ENCODE assay signal across 12 cellular contexts in genomic region chr15:51600114-51600513, GRCh38. TPM values are rescaled to one million over a fixed set of nuclear protein-coding genes. Genes with fewer than 3 reads are reported as not detected.
A peak's percentile ranks its signal among the peaks of the same experiment; 100 is the strongest.
DNase-seq lines count a peak whose midpoint lies in the region; ATAC-seq, FAIRE-seq and TF ChIP-seq lines count a peak whose summit lies in the region.
"Had no signal": no experiment of that assay in that cellular context is flagged by ENCODE, and none has a peak within 500 bp of the region (broad histone marks: within the 10 kb centered on the region; RNA-seq: fewer than 3 reads in every experiment).

No MANE protein-coding gene starts in this region.

- no peak for DNase-seq in HepG2 (ENCODE audit: low spot score)
- no peak for DNase-seq in right lobe of liver
- peak; percentile 43 for DNase-seq in IMR-90
- peak; percentile 88 for DNase-seq in mammary epithelial cell
- peak in 1 of 2 donors; percentile 17 for DNase-seq in stimulated activated naive CD8-positive, alpha-beta T cell treated with anti-CD3 and anti-CD28 coated beads, Interleukin-15, amount 100 ng/mL, for 72 hours
- no peak for DNase-seq in D341Med (ENCODE audit: low spot score)
- DNase-seq in WERI-Rb-1, result no peak
- DNase-seq: NCI-H1694 treated with DMSO at 0.1 percent for 48 hours, T-helper 17 cell, tibial artery had no signal

- intact Hi-C loops in HepG2 (cut with micrococcal nuclease; ENCODE audit: unreplicated experiment) (no loop called here), right lobe of liver (cut with DNase I) (no loop called here), IMR-90 (cut with micrococcal nuclease) (no loop called here), mammary epithelial cell (cut with micrococcal nuclease) (no loop called here)

- in situ Hi-C loops in HepG2 (cut with HindIII; ENCODE audit: extremely low pct_ligation_motif_present, low pct_unique_long_range_greater_than_20kb) (no loop called here), IMR-90 (cut with MboI; ENCODE audit: low sequenced_read_pairs) (no loop called here), mammary epithelial cell (cut with MboI; ENCODE audit: low sequenced_read_pairs in 2 of 2) (no loop called here)

- WGBS in HepG2 (ENCODE audit: low lambda C conversion rate), result 87% methylated on average over 1 of the region's 1 CpG
- no CpG with 5 or more reads among the region's 1 CpG for WGBS in right lobe of liver (ENCODE audit: insufficient coverage, low coverage, low lambda C conversion rate, missing lambda C conversion rate)
- no CpG with 5 or more reads among the region's 1 CpG for WGBS in IMR-90 (ENCODE audit: extremely low coverage in 2 of 2, insufficient read length in 1 of 2), 2 experiments
- 70% methylated on average over 1 of the region's 1 CpG for WGBS in mammary epithelial cell (ENCODE audit: low coverage, missing lambda C conversion rate)

- TF ChIP-seq POLR2A in HepG2 (IDR thresholded peaks at IDR 0.05; ENCODE audit: insufficient read depth in 1 of 2, low read depth in 2 of 2, low read length in 2 of 2), result no peak
- TF ChIP-seq POLR2A in right lobe of liver (IDR thresholded peaks at IDR 0.05), result no peak
- TF ChIP-seq POLR2A in IMR-90 (IDR thresholded peaks at IDR 0.05; ENCODE audit: low read depth, low read length), result no peak

- H3K9me3 Mint-ChIP-seq in stimulated activated naive CD8-positive, alpha-beta T cell treated with anti-CD3 and anti-CD28 coated beads, Interleukin-15, amount 100 ng/mL, for 72 hours, result no peaks in the 10 kb centered on the region

- H3K14ac ChIP-seq in IMR-90 (replicated peaks; ENCODE audit: low read depth, low read length), result no peak overlapping the region

- H3K4me3 ChIP-seq in HepG2 (replicated peaks in 1 of 3; ENCODE audit: insufficient read depth in 1 of 3, low read depth in 2 of 3, low read length in 3 of 3) (no peak overlapping the region), right lobe of liver (no peak overlapping the region), IMR-90 (ENCODE audit: insufficient read depth, low read depth, low read length) (no peak overlapping the region), mammary epithelial cell (replicated peaks in 1 of 3; ENCODE audit: insufficient read depth in 1 of 3, low read depth in 2 of 3, low read length in 3 of 3) (no peak overlapping the region), WERI-Rb-1 (ENCODE audit: low read depth, low read length) (no peak overlapping the region)
- H3K4me3 ChIP-seq: tibial artery had no signal

- H2AFZ ChIP-seq in HepG2 (ENCODE audit: low read length) (no peak overlapping the region), IMR-90 (replicated peaks; ENCODE audit: low read length, poor library complexity) (no peak overlapping the region), mammary epithelial cell (ENCODE audit: low read depth, low read length) (no peak overlapping the region)

- H2AK9ac ChIP-seq in IMR-90 (replicated peaks; ENCODE audit: low read depth, low read length, poor library complexity), result no peak overlapping the region

- H3K36me3 ChIP-seq in HepG2 (replicated peaks in 1 of 2; ENCODE audit: control insufficient read depth in 1 of 2, insufficient read depth in 2 of 2, low read length in 2 of 2) (no peaks in the 10 kb centered on the region), right lobe of liver (no peaks in the 10 kb centered on the region), IMR-90 (ENCODE audit: control insufficient read depth, insufficient read depth, low read length) (no peaks in the 10 kb centered on the region), mammary epithelial cell (ENCODE audit: insufficient read depth, low read length) (no peaks in the 10 kb centered on the region), WERI-Rb-1 (no peaks in the 10 kb centered on the region)
- H3K36me3 ChIP-seq: tibial artery had no signal

- no peak overlapping the region for H2AK5ac ChIP-seq in IMR-90 (ENCODE audit: low read depth, low read length)

- H3K27ac Mint-ChIP-seq in stimulated activated naive CD8-positive, alpha-beta T cell treated with anti-CD3 and anti-CD28 coated beads, Interleukin-15, amount 100 ng/mL, for 72 hours, result peak overlapping the region; percentile 3
- H3K27ac Mint-ChIP-seq: T-helper 17 cell had no signal

- H3K4me1 ChIP-seq in HepG2 (ENCODE audit: insufficient read depth, low read length), result no peaks in the 10 kb centered on the region
- no peaks in the 10 kb centered on the region for H3K4me1 ChIP-seq in right lobe of liver
- peaks cover 6% of the 10 kb centered on the region for H3K4me1 ChIP-seq in IMR-90 (ENCODE audit: control insufficient read depth, insufficient read depth, low read length)
- H3K4me1 ChIP-seq in mammary epithelial cell (ENCODE audit: insufficient read depth, low read length), result peaks cover 22% of the 10 kb centered on the region
- H3K4me1 ChIP-seq: tibial artery had no signal

- no peak overlapping the region for H3K56ac ChIP-seq in IMR-90 (ENCODE audit: extremely low read depth, insufficient read depth, low read length)

- H4K5ac ChIP-seq in IMR-90 (ENCODE audit: low read depth, low read length), result no peak overlapping the region

- TF ChIP-seq CTCF in HepG2 (CRISPR knock-in tag; IDR thresholded peaks at IDR 0.05), result no peak
- no peak for TF ChIP-seq CTCF in right lobe of liver (IDR thresholded peaks at IDR 0.05)
- TF ChIP-seq CTCF in IMR-90 (conservative IDR thresholded peaks at IDR 0.05; ENCODE audit: low read depth, low read length), result no peak
- TF ChIP-seq CTCF in mammary epithelial cell (conservative IDR thresholded peaks at IDR 0.05 in 1 of 2, IDR thresholded peaks at IDR 0.05 in 1 of 2; ENCODE audit: extremely low read depth in 1 of 2, insufficient read depth in 1 of 2, low read depth in 1 of 2, low read length in 2 of 2), result no peak
- no peak for TF ChIP-seq CTCF in WERI-Rb-1 (IDR thresholded peaks at IDR 0.05; ENCODE audit: low read depth, low read length)

- no peaks in the 10 kb centered on the region for H3K27me3 Mint-ChIP-seq in stimulated activated naive CD8-positive, alpha-beta T cell treated with anti-CD3 and anti-CD28 coated beads, Interleukin-15, amount 100 ng/mL, for 72 hours

- TF ChIP-seq RAD21 in HepG2 (CRISPR knock-in tag; IDR thresholded peaks at IDR 0.05), result no peak
- no peak for TF ChIP-seq RAD21 in IMR-90 (IDR thresholded peaks at IDR 0.05; ENCODE audit: low read length)

- TF ChIP-seq EP300 in HepG2 (IDR thresholded peaks at IDR 0.05; ENCODE audit: low read depth in 2 of 2, low read length in 2 of 2) (no peak), HepG2 (CRISPR knock-in tag; IDR thresholded peaks at IDR 0.05; ENCODE audit: borderline replicate concordance) (no peak)

- no peak overlapping the region for H3K18ac ChIP-seq in IMR-90 (ENCODE audit: low read depth, low read length)

- ATAC-seq in HepG2, result no peak
- ATAC-seq in right lobe of liver, result no peak
- ATAC-seq in IMR-90 (ENCODE audit: low read depth), result no peak
- ATAC-seq in stimulated activated naive CD8-positive, alpha-beta T cell treated with anti-CD3 and anti-CD28 coated beads, Interleukin-15, amount 100 ng/mL, for 72 hours, result peak; percentile 83
- no peak for ATAC-seq in HG03439 (IDR thresholded peaks at IDR 0.05; ENCODE audit: unreplicated experiment)
- ATAC-seq: T-helper 17 cell had no signal

- H2BK20ac ChIP-seq in IMR-90 (ENCODE audit: low read depth, low read length), result no peak overlapping the region

- H3K79me1 ChIP-seq in IMR-90 (ENCODE audit: low read depth in 1 of 2, low read length in 2 of 2), result peaks cover 5 to 7% of the 10 kb centered on the region in 2 experiments

- H3K4me1 Mint-ChIP-seq in stimulated activated naive CD8-positive, alpha-beta T cell treated with anti-CD3 and anti-CD28 coated beads, Interleukin-15, amount 100 ng/mL, for 72 hours, result peaks cover 9% of the 10 kb centered on the region

- POLR2A ChIA-PET in HepG2 (lab: Yijun Ruan, JAX) (no interaction called here), IMR-90 (lab: Charles Lee; ENCODE audit: unreplicated experiment) (no interaction called here)

- H4K91ac ChIP-seq in IMR-90 (ENCODE audit: insufficient read depth, low read depth, low read length), result no peak overlapping the region

- H3K4me3 Mint-ChIP-seq in stimulated activated naive CD8-positive, alpha-beta T cell treated with anti-CD3 and anti-CD28 coated beads, Interleukin-15, amount 100 ng/mL, for 72 hours, result no peak overlapping the region
- H3K4me3 Mint-ChIP-seq: T-helper 17 cell had no signal

- H3K4me2 ChIP-seq in HepG2 (ENCODE audit: low read depth, low read length) (no peak overlapping the region), IMR-90 (ENCODE audit: low read depth, low read length) (no peak overlapping the region), mammary epithelial cell (ENCODE audit: insufficient read depth, low read depth, low read length) (peak overlapping the region; percentile 50)

- dilution Hi-C loops in IMR-90 (cut with HindIII; ENCODE audit: low sequenced_read_pairs, unreplicated experiment) (no loop called here), mammary epithelial cell (cut with HindIII; ENCODE audit: low sequenced_read_pairs) (no loop called here)

- FAIRE-seq in HepG2 (lab: Jason Lieb, UNC), result no peak
- FAIRE-seq: G401.6 had no signal

- no peaks in the 10 kb centered on the region for H3K9me1 ChIP-seq in IMR-90 (ENCODE audit: insufficient read depth, low read length)

- no peak overlapping the region for H3K27ac ChIP-seq in HepG2 (ENCODE audit: extremely low read length, insufficient read depth, low read length)
- H3K27ac ChIP-seq in right lobe of liver, result no peak overlapping the region
- no peak overlapping the region for H3K27ac ChIP-seq in IMR-90 (ENCODE audit: insufficient read depth, low read length)
- no peak overlapping the region for H3K27ac ChIP-seq in mammary epithelial cell (ENCODE audit: insufficient read depth, low read depth, low read length)
- no peak overlapping the region for H3K27ac ChIP-seq in WERI-Rb-1
- H3K27ac ChIP-seq: tibial artery had no signal

- CTCF ChIA-PET in HepG2 (lab: Yijun Ruan, JAX; ENCODE audit: low intra/inter-chr PET ratio, low total read pairs), result no interaction called here
- CTCF ChIA-PET in IMR-90 (lab: Yijun Ruan, JAX), result no interaction called here
- CTCF ChIA-PET in mammary epithelial cell (lab: Charles Lee; ENCODE audit: low non-redundant PET), result no interaction called here

- H3K4ac ChIP-seq in IMR-90 (ENCODE audit: low read depth, low read length), result no peak overlapping the region

- no peaks in the 10 kb centered on the region for H4K20me1 ChIP-seq in HepG2 (ENCODE audit: insufficient read depth, low read length)
- H4K20me1 ChIP-seq in IMR-90 (ENCODE audit: insufficient read depth, low read length), result no peaks in the 10 kb centered on the region
- H4K20me1 ChIP-seq in mammary epithelial cell (ENCODE audit: insufficient read depth, low read length), result no peaks in the 10 kb centered on the region

- H3K9me3 ChIP-seq in HepG2 (ENCODE audit: low read length) (no peaks in the 10 kb centered on the region), right lobe of liver (no peaks in the 10 kb centered on the region), IMR-90 (ENCODE audit: control insufficient read depth, insufficient read depth, low read length) (no peaks in the 10 kb centered on the region), mammary epithelial cell (replicated peaks; ENCODE audit: insufficient read depth, low read length) (no peaks in the 10 kb centered on the region), WERI-Rb-1 (ENCODE audit: severe bottlenecking) (no peaks in the 10 kb centered on the region)
- H3K9me3 ChIP-seq: tibial artery had no signal

- H2BK15ac ChIP-seq in IMR-90 (ENCODE audit: low read depth, low read length), result no peak overlapping the region

- H3K23ac ChIP-seq in IMR-90 (ENCODE audit: low read depth, low read length), result no peak overlapping the region

- H3K79me2 ChIP-seq in HepG2 (ENCODE audit: insufficient read depth, low read length) (no peaks in the 10 kb centered on the region), mammary epithelial cell (ENCODE audit: insufficient read depth, low read length) (peaks cover 23% of the 10 kb centered on the region)

- BruUV-seq in HepG2 (replicated peaks; lab: Mats Ljungman, UMichigan), result no TSS peak
- BruUV-seq in IMR-90 (replicated peaks; lab: Mats Ljungman, UMichigan), result no TSS peak
- BruUV-seq in mammary epithelial cell (replicated peaks; lab: Mats Ljungman, UMichigan), result no TSS peak

- H3K27me3 ChIP-seq in HepG2 (ENCODE audit: control insufficient read depth in 1 of 2, insufficient read depth in 2 of 2, low read length in 2 of 2) (no peaks in the 10 kb centered on the region), right lobe of liver (no peaks in the 10 kb centered on the region), IMR-90 (ENCODE audit: control insufficient read depth, insufficient read depth, low read length) (no peaks in the 10 kb centered on the region), mammary epithelial cell (ENCODE audit: insufficient read depth, low read length) (no peaks in the 10 kb centered on the region), WERI-Rb-1 (ENCODE audit: insufficient read depth, low read depth, severe bottlenecking) (no peaks in the 10 kb centered on the region)
- H3K27me3 ChIP-seq: tibial artery had no signal

- no peak overlapping the region for H2BK5ac ChIP-seq in IMR-90 (ENCODE audit: low read depth, low read length, poor library complexity, severe bottlenecking)

- H4K8ac ChIP-seq in IMR-90 (ENCODE audit: low read depth in 2 of 2, low read length in 2 of 2), result no peak overlapping the region

- H2BK120ac ChIP-seq in IMR-90 (ENCODE audit: low read depth, low read length), result no peak overlapping the region

- no peak overlapping the region for H3K9ac ChIP-seq in HepG2 (ENCODE audit: insufficient read depth, low read depth, low read length)
- H3K9ac ChIP-seq in IMR-90 (ENCODE audit: low read depth, low read length), result no peak overlapping the region
- H3K9ac ChIP-seq in mammary epithelial cell (ENCODE audit: insufficient read depth, low read length), result no peak overlapping the region

RNA-seq across cellular contexts. Expression of gene DMXL2, which starts 22.5 kb away (rescaled TPM):
- total RNA-seq in HepG2 (2016; rRNA removed; fragmentation: Illumina TruSeq; extraction: Trizol) (14.4 and 15.3 TPM in 2 replicates), right lobe of liver (10 to 100 TPM in 5 of 6 experiments, 1 to 10 TPM in 1; 8.8 to 16.1 (median 12.7) TPM), IMR-90 (2012; rRNA removed) (21.9 and 34.4 TPM in 2 replicates), mammary epithelial cell (10 to 100 TPM; 18.2 to 20.7 TPM)
- total RNA-seq in HepG2 (2016; cell fraction: cytosol; rRNA removed; fragmentation: Illumina TruSeq; extraction: Trizol; ENCODE audit: low read depth), result 2.9 and 3.9 TPM in 2 replicates
- total RNA-seq in HepG2 (2016; cell fraction: insoluble cytoplasmic fraction; rRNA removed; fragmentation: Illumina TruSeq; extraction: Trizol), result 10.5 and 14.9 TPM in 2 replicates
- 3.6 and 5.3 TPM in 2 replicates for total RNA-seq in HepG2 (2016; cell fraction: membrane; rRNA removed; fragmentation: Illumina TruSeq; extraction: Trizol)
- 25.7 and 26.2 TPM in 2 replicates for total RNA-seq in HepG2 (2016; cell fraction: nucleus; rRNA removed; fragmentation: Illumina TruSeq; extraction: Trizol)
- polyA plus RNA-seq in HepG2 (2011; rRNA removed) (11.6 and 11.8 TPM in 2 replicates), IMR-90 (2012; rRNA removed) (6.9 and 9.7 TPM in 2 replicates), mammary epithelial cell (3.3 TPM)
- polyA plus RNA-seq in HepG2 (2011; cell fraction: cytosol; rRNA removed), result 2.5 and 4.5 TPM in 2 replicates
- polyA plus RNA-seq in HepG2 (2011; cell fraction: nucleus; rRNA removed), result 24.4 and 27.0 TPM in 2 replicates
- polyA plus RNA-seq in HepG2 (2012), result 9.9 and 10.4 TPM in 2 replicates
- polyA plus RNA-seq in HepG2 (2016; cell fraction: cytosol; fragmentation: Illumina TruSeq; extraction: Trizol; ENCODE audit: low read depth), result 0.51 and 0.75 TPM in 2 replicates
- polyA plus RNA-seq in HepG2 (2016; cell fraction: insoluble cytoplasmic fraction; fragmentation: Illumina TruSeq; extraction: Trizol; ENCODE audit: low read depth), result 11.1 and 13.6 TPM in 2 replicates
- polyA plus RNA-seq in HepG2 (2016; cell fraction: membrane; fragmentation: Illumina TruSeq; extraction: Trizol; ENCODE audit: low read depth), result 1.6 and 2.1 TPM in 2 replicates
- 46.6 and 53.7 TPM in 2 replicates for polyA plus RNA-seq in HepG2 (2016; cell fraction: nucleus; fragmentation: Illumina TruSeq; extraction: Trizol; ENCODE audit: insufficient read depth, low read depth)
- polyA minus RNA-seq in HepG2 (2011; rRNA and poly(A)+ RNA removed; ENCODE audit: low replicate concordance), result 7.7 and 16.1 TPM in 2 replicates
- polyA minus RNA-seq in HepG2 (2011; cell fraction: cytosol; rRNA and poly(A)+ RNA removed), result 6.0 and 11.5 TPM in 2 replicates
- polyA minus RNA-seq in HepG2 (2011; cell fraction: nucleus; rRNA and poly(A)+ RNA removed), result 31.9 and 35.7 TPM in 2 replicates
- polyA plus RNA-seq in IMR-90 (2012; cell fraction: cytosol; rRNA removed), result 1.5 and 35.0 TPM in 2 replicates
- 46.0 and 166 TPM in 2 replicates for polyA plus RNA-seq in IMR-90 (2012; cell fraction: nucleus; rRNA removed; ENCODE audit: low replicate concordance)
- polyA minus RNA-seq in mammary epithelial cell, result 24.1 TPM

Comparison
In these comparisons a context has a peak if more than half of its experiments do, and no peak if none do; other contexts are left out.
1. DNase-seq: peak in IMR-90 (single experiment) and mammary epithelial cell (single experiment); none in HepG2 (single experiment), right lobe of liver (0 of 3), D341Med (single experiment) and WERI-Rb-1 (single experiment).